Comparison of ENCODE assay signal across 21 cellular contexts in genomic region chr4:157447195-157447594, GRCh38.
"Had no signal": no experiment of that assay in that cellular context is flagged by ENCODE, and none has a peak within 500 bp of the region (broad histone marks: within the 10 kb centered on the region; RNA-seq: fewer than 3 reads in every experiment).

No MANE protein-coding gene starts in this region.

- H3K9ac ChIP-seq: SK-N-SH had no signal

- H3K4me2 ChIP-seq: SK-N-SH had no signal

- H3K27ac Mint-ChIP-seq: activated CD4-positive, alpha-beta memory T cell treated with anti-CD3 and anti-CD28 coated beads for 36 hours; activated CD4-positive, alpha-beta T cell treated with anti-CD3 and anti-CD28 coated beads, Interleukin-2, amount 10 ng/mL, durations not matched to agents 7 days and 5 days; activated naive CD4-positive, alpha-beta T cell treated with anti-CD3 and anti-CD28 coated beads for 36 hours; activated naive CD8-positive, alpha-beta T cell had no signal

- H3K9me3 ChIP-seq: SK-N-SH had no signal

- H3K4me1 Mint-ChIP-seq: activated CD4-positive, alpha-beta T cell treated with anti-CD3 and anti-CD28 coated beads, Interleukin-2, amount 10 ng/mL, durations not matched to agents 7 days and 5 days had no signal

- H3K27ac ChIP-seq: VCaP had no signal

- H3K9me2 ChIP-seq: SK-N-SH had no signal

- H3K27me3 Mint-ChIP-seq: activated CD4-positive, alpha-beta memory T cell treated with anti-CD3 and anti-CD28 coated beads for 36 hours; activated CD4-positive, alpha-beta T cell treated with anti-CD3 and anti-CD28 coated beads, Interleukin-2, amount 10 ng/mL, durations not matched to agents 7 days and 5 days; activated naive CD8-positive, alpha-beta T cell had no signal

- H3K36me3 Mint-ChIP-seq: activated CD4-positive, alpha-beta memory T cell treated with anti-CD3 and anti-CD28 coated beads for 36 hours; activated naive CD8-positive, alpha-beta T cell had no signal

- H3K4me3 Mint-ChIP-seq: activated CD4-positive, alpha-beta memory T cell treated with anti-CD3 and anti-CD28 coated beads for 36 hours; activated CD4-positive, alpha-beta T cell treated with anti-CD3 and anti-CD28 coated beads, Interleukin-2, amount 10 ng/mL, durations not matched to agents 7 days and 5 days; activated naive CD4-positive, alpha-beta T cell treated with anti-CD3 and anti-CD28 coated beads for 36 hours; activated naive CD8-positive, alpha-beta T cell; activated T-cell treated with anti-CD3 and anti-CD28 coated beads, Interleukin-2, amount 50 U/mL, for 4 hours had no signal

- DNase-seq: activated CD4-positive, alpha-beta memory T cell treated with anti-CD3 and anti-CD28 coated beads for 36 hours; activated CD4-positive, alpha-beta T cell treated with anti-CD3 and anti-CD28 coated beads, Interleukin-2, amount 10 ng/mL, durations not matched to agents 7 days and 5 days; activated CD4-positive, CD25-positive, alpha-beta regulatory T cell; activated CD8-positive, alpha-beta memory T cell treated with anti-CD3 and anti-CD28 coated beads for 24 hours; activated effector memory CD4-positive, alpha-beta T cell treated with anti-CD3 and anti-CD28 coated beads, Interleukin-2, amount 50 U/mL, for 16 hours; activated naive CD4-positive, alpha-beta T cell treated with anti-CD3 and anti-CD28 coated beads for 36 hours; activated T-cell treated with anti-CD3 and anti-CD28 coated beads, Interleukin-2, amount 50 U/mL, for 4 hours; central memory CD4-positive, alpha-beta T cell; NCI-H1092; NCI-H1417; NCI-H1930; NCI-H2171; NCI-H2227 treated with DMSO at 0.1 percent for 48 hours; NCI-H526 treated with DMSO at 0.1 percent for 48 hours; NK-92 treated with Interleukin-12 subunit alpha and Interleukin-12 subunit beta, amount 100 ng/mL, for 24 hours; OCI-M1; SIG-M5; SK-N-SH; T-helper 1 cell had no signal

- H3K9me3 Mint-ChIP-seq: activated CD4-positive, alpha-beta T cell treated with anti-CD3 and anti-CD28 coated beads, Interleukin-2, amount 10 ng/mL, durations not matched to agents 7 days and 5 days; activated T-cell treated with anti-CD3 and anti-CD28 coated beads, Interleukin-2, amount 50 U/mL, for 4 hours had no signal
